ENCODE assay signal across 8 cellular contexts in genomic region chr2:12493031-12493513, GRCh38.
DNase-seq lines count a peak whose midpoint lies in the region; ATAC-seq, FAIRE-seq and TF ChIP-seq lines count a peak whose summit lies in the region.

No MANE protein-coding gene starts in this region.

- TF ChIP-seq CTCF in RWPE1 (conservative IDR thresholded peaks at IDR 0.05; ENCODE audit: low read depth) = no peak
- no peak for TF ChIP-seq CTCF in bronchial epithelial cell (IDR thresholded peaks at IDR 0.05; ENCODE audit: insufficient read depth, low read length, severe bottlenecking)
- TF ChIP-seq CTCF in GM10266 (IDR thresholded peaks at IDR 0.05; ENCODE audit: control insufficient read depth, insufficient read depth, low read depth, missing control alignments) = no peak

- peak; percentile 74 for ATAC-seq in naive thymus-derived CD4-positive, alpha-beta T cell
- ATAC-seq in GM19467 (IDR thresholded peaks at IDR 0.05; ENCODE audit: unreplicated experiment) (no peak), HG03095 (IDR thresholded peaks at IDR 0.05; ENCODE audit: unreplicated experiment) (no peak)

- H3K4me3 ChIP-seq in bronchial epithelial cell (ENCODE audit: low read depth, low read length) = no peak overlapping the region
- no peak overlapping the region for H3K4me3 ChIP-seq in naive thymus-derived CD4-positive, alpha-beta T cell (ENCODE audit: low read length)

- H3K27me3 ChIP-seq in bronchial epithelial cell (ENCODE audit: control insufficient read depth, insufficient read depth, low read length) = no peaks in the 10 kb centered on the region
- no peaks in the 10 kb centered on the region for H3K27me3 ChIP-seq in naive thymus-derived CD4-positive, alpha-beta T cell (ENCODE audit: control insufficient read depth in 2 of 2, insufficient read depth in 2 of 2, low read length in 2 of 2)

- H3K4me3 Mint-ChIP-seq in naive thymus-derived CD4-positive, alpha-beta T cell = peak overlapping the region in 7 of 10 donors; percentile 4 to 56 (median 35)

- H3K9me3 Mint-ChIP-seq in naive thymus-derived CD4-positive, alpha-beta T cell = peaks cover 0 to 13% (median 2%) of the 10 kb centered on the region in 11 donors

- no peak for FAIRE-seq in bronchial epithelial cell (lab: Jason Lieb, UNC)

- intact Hi-C loops in naive thymus-derived CD4-positive, alpha-beta T cell (cut with micrococcal nuclease) = loop anchor here in 1 of 2 donors (1.0 kb wide), 1 partner anchor 8 kb away; no protein-coding TSS in a partner anchor

- H3K36me3 ChIP-seq in bronchial epithelial cell (ENCODE audit: control insufficient read depth, insufficient read depth, low read length) = no peaks in the 10 kb centered on the region
- H3K36me3 ChIP-seq in naive thymus-derived CD4-positive, alpha-beta T cell (ENCODE audit: control insufficient read depth in 2 of 3, insufficient read depth in 3 of 3, low read length in 3 of 3) = no peaks in the 10 kb centered on the region

- DNase-seq in Daoy (ENCODE audit: low read depth) = peak; percentile 93
- peak; percentile 42 for DNase-seq in RWPE1 (ENCODE audit: low spot score)
- peak; percentile 87 for DNase-seq in bronchial epithelial cell (ENCODE audit: low read depth)
- peak in 1 of 9 donors; percentile 33 for DNase-seq in naive thymus-derived CD4-positive, alpha-beta T cell
- no peak for DNase-seq in NCI-H1417 (lab: John Stamatoyannopoulos, UW)
- DNase-seq in GM10266 (ENCODE audit: extremely low spot score) = no peak

- no peaks in the 10 kb centered on the region for H3K9me3 ChIP-seq in naive thymus-derived CD4-positive, alpha-beta T cell (ENCODE audit: control insufficient read depth in 2 of 3, low read length in 3 of 3)

- H3K4me1 Mint-ChIP-seq in naive thymus-derived CD4-positive, alpha-beta T cell = peaks cover 58 to 76% (median 74%) of the 10 kb centered on the region in 7 donors

- CTCF ChIA-PET in RWPE1 (lab: Yijun Ruan, JAX) = no interaction called here
- CTCF ChIA-PET in naive thymus-derived CD4-positive, alpha-beta T cell (lab: Charles Lee) = no interaction called here

- peaks cover 26 to 66% of the 10 kb centered on the region in 2 donors for H3K4me1 ChIP-seq in naive thymus-derived CD4-positive, alpha-beta T cell (ENCODE audit: control insufficient read depth in 2 of 2, insufficient read depth in 2 of 2, low read length in 2 of 2)

- no peaks in the 10 kb centered on the region for H3K27me3 Mint-ChIP-seq in naive thymus-derived CD4-positive, alpha-beta T cell

- peak overlapping the region; percentile 71 to 94 (median 82) for H3K27ac Mint-ChIP-seq in naive thymus-derived CD4-positive, alpha-beta T cell

- POLR2A ChIA-PET in RWPE1 (lab: Yijun Ruan, JAX; ENCODE audit: low non-redundant PET) = no interaction called here
- POLR2A ChIA-PET in naive thymus-derived CD4-positive, alpha-beta T cell (lab: Charles Lee) = interaction anchor here (1.0 to 4.0 kb wide), 2 partner anchors 8 to 11 kb away, joined by 3 to 26 read pairs; no protein-coding TSS in a partner anchor

- peaks cover 0 to 30% (median 0%) of the 10 kb centered on the region in 5 donors for H3K36me3 Mint-ChIP-seq in naive thymus-derived CD4-positive, alpha-beta T cell

- H3K27ac ChIP-seq in RWPE1 = peak overlapping the region; percentile 68
- H3K27ac ChIP-seq in naive thymus-derived CD4-positive, alpha-beta T cell (ENCODE audit: low read depth, low read length) = peak overlapping the region; percentile 10

Comparison
In these comparisons a context has a peak if more than half of its experiments do, and no peak if none do; other contexts are left out.
1. DNase-seq: peak in Daoy (single experiment), RWPE1 (single experiment) and bronchial epithelial cell (single experiment); none in NCI-H1417 (0 of 3) and GM10266 (single experiment).